ENCODE assay signal across 10 cellular contexts in the genomic region with DNA sequence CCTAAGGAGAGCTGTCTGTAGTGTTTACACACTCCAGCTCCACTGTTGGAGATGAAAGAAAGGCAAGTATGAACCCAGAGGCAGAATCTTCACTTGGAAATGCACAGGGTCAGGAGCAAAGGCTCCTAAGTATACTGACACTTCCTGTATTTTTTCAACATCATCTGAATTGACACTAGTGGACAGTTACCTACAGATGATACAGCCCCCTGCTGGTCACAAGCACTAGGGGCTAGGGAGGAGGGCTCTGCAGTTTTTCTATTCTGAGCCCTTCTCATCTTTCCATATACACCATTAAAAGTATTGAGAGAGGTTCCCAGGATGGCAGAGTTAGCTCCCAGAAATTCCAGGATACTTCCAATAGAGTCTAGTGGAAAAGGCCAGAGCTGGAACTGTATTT.
DNase-seq lines count a peak whose midpoint lies in the region; ATAC-seq and TF ChIP-seq lines count a peak whose summit lies in the region.
"Had no signal": no experiment of that assay in that cellular context is flagged by ENCODE, and none has a peak within 500 bp of the region (broad histone marks: within the 10 kb centered on the region; RNA-seq: fewer than 3 reads in every experiment).

No MANE protein-coding gene starts in this region.

- no peak overlapping the region for H3K4me3 ChIP-seq in PC-9

- H3K36me3 Mint-ChIP-seq in MCF 10A (ENCODE audit: insufficient read depth, unreplicated experiment) = no peaks in the 10 kb centered on the region
- no peaks in the 10 kb centered on the region for H3K36me3 Mint-ChIP-seq in T-cell
- H3K36me3 Mint-ChIP-seq: stimulated activated effector memory CD8-positive, alpha-beta T cell treated with anti-CD3 and anti-CD28 coated beads, Interleukin-12 subunit alpha, Interleukin-12 subunit beta, amount 100 ng/mL, for 72 hours had no signal

- H3K4me1 ChIP-seq in PC-9 (replicated peaks; ENCODE audit: insufficient read depth) = no peaks in the 10 kb centered on the region

- H3K9me3 ChIP-seq in PC-9 (ENCODE audit: insufficient read depth, low read depth) = no peaks in the 10 kb centered on the region

- no peak overlapping the region for H2AFZ ChIP-seq in PC-9

- no peaks in the 10 kb centered on the region for H3F3A ChIP-seq in PC-9 (ENCODE audit: insufficient read depth, low read depth)

- H3K27ac Mint-ChIP-seq in MCF 10A (ENCODE audit: low read depth, unreplicated experiment) = no peak overlapping the region
- H3K27ac Mint-ChIP-seq in T-cell = no peak overlapping the region
- H3K27ac Mint-ChIP-seq: stimulated activated effector memory CD8-positive, alpha-beta T cell treated with anti-CD3 and anti-CD28 coated beads, Interleukin-12 subunit alpha, Interleukin-12 subunit beta, amount 100 ng/mL, for 72 hours had no signal

- H3K36me3 ChIP-seq in PC-9 (ENCODE audit: low read depth) = no peaks in the 10 kb centered on the region

- H3K4me1 Mint-ChIP-seq in MCF 10A (ENCODE audit: insufficient read depth, unreplicated experiment) (no peaks in the 10 kb centered on the region), T-cell (no peaks in the 10 kb centered on the region)
- H3K4me1 Mint-ChIP-seq: stimulated activated effector memory CD8-positive, alpha-beta T cell treated with anti-CD3 and anti-CD28 coated beads, Interleukin-12 subunit alpha, Interleukin-12 subunit beta, amount 100 ng/mL, for 72 hours had no signal

- no peaks in the 10 kb centered on the region for H3K9me2 ChIP-seq in PC-9 (ENCODE audit: insufficient read depth)

- H3K9me3 Mint-ChIP-seq in MCF 10A (ENCODE audit: unreplicated experiment) (peaks cover 22% of the 10 kb centered on the region), T-cell (peaks cover 0 to 14% (median 2%) of the 10 kb centered on the region in 3 donors)

- no peak overlapping the region for H3K4me2 ChIP-seq in PC-9

- no peak overlapping the region for H3K4me3 Mint-ChIP-seq in MCF 10A (ENCODE audit: unreplicated experiment)
- H3K4me3 Mint-ChIP-seq in T-cell = no peak overlapping the region
- H3K4me3 Mint-ChIP-seq: stimulated activated effector memory CD8-positive, alpha-beta T cell treated with anti-CD3 and anti-CD28 coated beads, Interleukin-12 subunit alpha, Interleukin-12 subunit beta, amount 100 ng/mL, for 72 hours had no signal

- H3K27me3 Mint-ChIP-seq in MCF 10A (ENCODE audit: insufficient read depth, unreplicated experiment) (no peaks in the 10 kb centered on the region), T-cell (no peaks in the 10 kb centered on the region)

- CTCF ChIA-PET in PC-9 (lab: Charles Lee) = no interaction called here
- CTCF ChIA-PET in MCF 10A (lab: Yijun Ruan, JAX) = interaction anchor here (0.6 kb wide), 1 partner anchor 1037 kb away, joined by 3 read pairs; no protein-coding TSS in a partner anchor
- CTCF ChIA-PET in T-cell (lab: Charles Lee) = no interaction called here

- no peaks in the 10 kb centered on the region for H3K79me2 ChIP-seq in PC-9 (ENCODE audit: low read depth)

- DNase-seq in SKM-1 treated with dmso at 0.1 percent for 144 hours (lab: John Stamatoyannopoulos, UW; ENCODE audit: unreplicated experiment) = peak; percentile 21
- no peak for DNase-seq in SKM-1 (lab: John Stamatoyannopoulos, UW; ENCODE audit: unreplicated experiment)
- DNase-seq in PC-9 = no peak
- peak; percentile 9 for DNase-seq in retina
- no peak for DNase-seq in MCF 10A (ENCODE audit: unreplicated experiment)
- DNase-seq in T-cell = no peak
- DNase-seq: activated gamma-delta T cell treated with Interleukin-2 at 50 U/mL for 16 hours had no signal

- TF ChIP-seq CTCF in PC-9 (conservative IDR thresholded peaks at IDR 0.05) (peak; percentile 37), MCF 10A (IDR thresholded peaks at IDR 0.05; ENCODE audit: unreplicated experiment) (no peak)

- H3K27me3 ChIP-seq in PC-9 (ENCODE audit: insufficient read depth, low read depth) = no peaks in the 10 kb centered on the region

- intact Hi-C loops in PC-9 (cut with micrococcal nuclease; ENCODE audit: unreplicated experiment) (no loop called here), MCF 10A (cut with micrococcal nuclease) (no loop called here)

- no peak overlapping the region for H3K27ac ChIP-seq in PC-9

- no peaks in the 10 kb centered on the region for H4K20me1 ChIP-seq in PC-9 (ENCODE audit: insufficient read depth)

- BruUV-seq in PC-9 (replicated peaks; lab: Mats Ljungman, UMichigan) (no TSS peak), MCF 10A (replicated peaks; lab: Mats Ljungman, UMichigan) (no TSS peak)

- POLR2A ChIA-PET in PC-9 (lab: Charles Lee; ENCODE audit: unreplicated experiment) = no interaction called here
- POLR2A ChIA-PET in MCF 10A (lab: Yijun Ruan, JAX) = no interaction called here
- POLR2A ChIA-PET in T-cell (lab: Charles Lee) = no interaction called here

- ATAC-seq in HG03342 (IDR thresholded peaks at IDR 0.05; ENCODE audit: unreplicated experiment) (peak; percentile 77), HG03039 (IDR thresholded peaks at IDR 0.05; ENCODE audit: unreplicated experiment) (no peak), T-cell (replicated peaks in 1 of 4) (no peak)
- ATAC-seq: stimulated activated effector memory CD8-positive, alpha-beta T cell treated with anti-CD3 and anti-CD28 coated beads, Interleukin-12 subunit alpha, Interleukin-12 subunit beta, amount 100 ng/mL, for 72 hours had no signal

Comparison
In these comparisons a context has a peak if more than half of its experiments do, and no peak if none do; other contexts are left out.
1. DNase-seq: peak in SKM-1 treated with dmso at 0.1 percent for 144 hours (single experiment) and retina (single experiment); none in SKM-1 (single experiment), PC-9 (0 of 2), MCF 10A (single experiment) and T-cell (0 of 34).